ENCODE assay signal across 2 cellular contexts in genomic region chr10:98833550-98833949, GRCh38.
TF ChIP-seq lines count a peak whose summit lies in the region.

No MANE protein-coding gene starts in this region.

TF ChIP-seq in HCT116, 20 proteins besides CTCF, POLR2A, EP300 and RAD21 (continued from another document):
- TF ChIP-seq ZBTB33 (IDR thresholded peaks at IDR 0.05; ENCODE audit: extremely low read depth, insufficient replicate concordance, low read length) (no peak), SRF (IDR thresholded peaks at IDR 0.05; ENCODE audit: low read depth) (no peak), REST (IDR thresholded peaks at IDR 0.05; ENCODE audit: low read depth) (no peak), EGR1 (IDR thresholded peaks at IDR 0.05; ENCODE audit: low read depth) (no peak), YY1 (IDR thresholded peaks at IDR 0.05; ENCODE audit: extremely low read depth, insufficient replicate concordance, low read depth, low read length) (no peak), SIN3A (IDR thresholded peaks at IDR 0.05; ENCODE audit: low read depth) (no peak)

TF ChIP-seq in K562, 482 proteins besides CTCF, POLR2A, EP300 and RAD21 (continued from another document and continues in another):
- TF ChIP-seq GMEB1 (CRISPR knock-in tag; IDR thresholded peaks at IDR 0.05), result no peak
- no peak for TF ChIP-seq ETV1 (tag; conservative IDR thresholded peaks at IDR 0.05; ENCODE audit: low read depth)
- no peak for TF ChIP-seq TFAP4 (CRISPR knock-in tag; IDR thresholded peaks at IDR 0.05; ENCODE audit: borderline replicate concordance)
- peak; percentile 51; the same call in 1 of the 2 replicates for TF ChIP-seq TOE1 (IDR thresholded peaks at IDR 0.05; ENCODE audit: borderline replicate concordance)
- no peak for TF ChIP-seq TOE1 (CRISPR knock-in tag; IDR thresholded peaks at IDR 0.05; ENCODE audit: borderline replicate concordance, low read depth)
- no peak for TF ChIP-seq RBM15 (IDR thresholded peaks at IDR 0.05; ENCODE audit: insufficient read depth, low read length)
- TF ChIP-seq NFRKB (IDR thresholded peaks at IDR 0.05; ENCODE audit: low read depth), result no peak
- TF ChIP-seq E2F4 (CRISPR knock-in tag; IDR thresholded peaks at IDR 0.05; ENCODE audit: low read depth), result no peak
- TF ChIP-seq THRB (CRISPR knock-in tag; conservative IDR thresholded peaks at IDR 0.05), result no peak
- no peak for TF ChIP-seq ATF3 (IDR thresholded peaks at IDR 0.05)
- TF ChIP-seq ATF3 (CRISPR knock-in tag; conservative IDR thresholded peaks at IDR 0.05), result no peak
- TF ChIP-seq ZNF696 (CRISPR knock-in tag; conservative IDR thresholded peaks at IDR 0.05), result no peak
- TF ChIP-seq PTTG1 (tag; IDR thresholded peaks at IDR 0.05; ENCODE audit: low read depth), result no peak
- TF ChIP-seq SIX5 (IDR thresholded peaks at IDR 0.05; ENCODE audit: borderline replicate concordance in 1 of 2, insufficient read depth in 1 of 2, low read depth in 1 of 2, low read length in 2 of 2), result peak in 1 of 2 experiments; percentile 23; a peak in 1 of 4 replicates
- TF ChIP-seq ZNF407 (IDR thresholded peaks at IDR 0.05; ENCODE audit: low read depth), result no peak
- TF ChIP-seq ZNF318 (IDR thresholded peaks at IDR 0.05; ENCODE audit: borderline replicate concordance in 1 of 2, low read depth in 1 of 2), result no peak
- no peak for TF ChIP-seq ZNF24 (IDR thresholded peaks at IDR 0.05)
- TF ChIP-seq ZBTB33 (CRISPR knock-in tag; IDR thresholded peaks at IDR 0.05), result no peak
- no peak for TF ChIP-seq POU5F1 (IDR thresholded peaks at IDR 0.05; ENCODE audit: borderline replicate concordance, low read depth, low read length, partially characterized antibody)
- TF ChIP-seq HCFC1 (IDR thresholded peaks at IDR 0.05; ENCODE audit: low read depth, low read length), result peak; percentile 58
- no peak for TF ChIP-seq KAT2B (IDR thresholded peaks at IDR 0.05; ENCODE audit: low read depth, low read length)
- TF ChIP-seq BACH1 (tag; IDR thresholded peaks at IDR 0.05), result no peak
- TF ChIP-seq USF2 (CRISPR knock-in tag; IDR thresholded peaks at IDR 0.05), result peak; percentile 33; the same call in 1 of the 2 replicates
